Comparison of ENCODE assay signal across 23 cellular contexts in genomic region chr1:236673284-236673919, GRCh38. TPM values are rescaled to one million over a fixed set of nuclear protein-coding genes. Genes with fewer than 3 reads are reported as not detected.
DNase-seq lines count a peak whose midpoint lies in the region; ATAC-seq and TF ChIP-seq lines count a peak whose summit lies in the region.
"Had no signal": no experiment of that assay in that cellular context is flagged by ENCODE, and none has a peak within 500 bp of the region (broad histone marks: within the 10 kb centered on the region; RNA-seq: fewer than 3 reads in every experiment).

No MANE protein-coding gene starts in this region.

- no peak for TF ChIP-seq EP300 in SK-N-SH (IDR thresholded peaks at IDR 0.05; ENCODE audit: borderline replicate concordance in 1 of 2, low read depth in 1 of 2, low read length in 1 of 2)

- H3K4me3 Mint-ChIP-seq in stimulated activated effector memory CD8-positive, alpha-beta T cell treated with anti-CD3 and anti-CD28 coated beads, Interleukin-12 subunit alpha, Interleukin-12 subunit beta, amount 100 ng/mL, for 72 hours = no peak overlapping the region
- H3K4me3 Mint-ChIP-seq: activated naive CD8-positive, alpha-beta T cell; naive B cell; stimulated activated naive CD8-positive, alpha-beta T cell treated with anti-CD3 and anti-CD28 coated beads, Interleukin-15, Interleukin-2, amounts not matched to agents 100 ng/mL and 50 ng/mL, for 24 hours had no signal

- TF ChIP-seq RAD21 in SK-N-SH (IDR thresholded peaks at IDR 0.05; ENCODE audit: low read length) = no peak

- peak; percentile 58 to 89 (median 74) for ATAC-seq in psoas muscle
- ATAC-seq in HG03280 (IDR thresholded peaks at IDR 0.05; ENCODE audit: unreplicated experiment) = no peak
- no peak for ATAC-seq in body of pancreas
- ATAC-seq in stimulated activated effector memory CD8-positive, alpha-beta T cell treated with anti-CD3 and anti-CD28 coated beads, Interleukin-12 subunit alpha, Interleukin-12 subunit beta, amount 100 ng/mL, for 72 hours = no peak
- ATAC-seq: K562 had no signal

- 26% methylated on average over 5 of the region's 5 CpGs for WGBS in SK-N-SH (ENCODE audit: low lambda C conversion rate)
- 12 to 26% (median 15%) methylated on average over 5 of the region's 5 CpGs for WGBS in psoas muscle, 3 donors
- 67% methylated on average over 5 of the region's 5 CpGs for WGBS in body of pancreas, 2 donors

- no peaks in the 10 kb centered on the region for H3K27me3 ChIP-seq in SK-N-SH (ENCODE audit: insufficient read depth)
- H3K27me3 ChIP-seq in psoas muscle (ENCODE audit: insufficient read depth in 3 of 3, low read length in 2 of 3) = no peaks in the 10 kb centered on the region
- no peaks in the 10 kb centered on the region for H3K27me3 ChIP-seq in body of pancreas
- H3K27me3 ChIP-seq: hepatocyte, ovary, sigmoid colon had no signal

- no peak for TF ChIP-seq CTCF in AG10803 (conservative IDR thresholded peaks at IDR 0.05; ENCODE audit: low read length)
- no peak for TF ChIP-seq CTCF in SK-N-SH (IDR thresholded peaks at IDR 0.05)
- no peak for TF ChIP-seq CTCF in fibroblast of the aortic adventitia (IDR thresholded peaks at IDR 0.05; ENCODE audit: insufficient read depth, low read length)
- no peak for TF ChIP-seq CTCF in psoas muscle (IDR thresholded peaks at IDR 0.05)
- no peak for TF ChIP-seq CTCF in body of pancreas (IDR thresholded peaks at IDR 0.05)

- H3K27ac ChIP-seq in SK-N-SH (ENCODE audit: low read depth in 2 of 2, low read length in 1 of 2) = no peak overlapping the region
- H3K27ac ChIP-seq in psoas muscle = peak overlapping the region; percentile 56
- H3K27ac ChIP-seq in body of pancreas = no peak overlapping the region
- H3K27ac ChIP-seq: epithelial cell of prostate, hepatocyte, ovary, sigmoid colon had no signal

- no peak for TF ChIP-seq POLR2A in body of pancreas (IDR thresholded peaks at IDR 0.05)

- intact Hi-C loops in psoas muscle (cut with DNase I) (no loop called here), body of pancreas (cut with DNase I) (no loop called here)

- no peaks in the 10 kb centered on the region for H4K20me1 ChIP-seq in SK-N-SH (ENCODE audit: insufficient read depth)

- no peak overlapping the region for H3K27ac Mint-ChIP-seq in stimulated activated effector memory CD8-positive, alpha-beta T cell treated with anti-CD3 and anti-CD28 coated beads, Interleukin-12 subunit alpha, Interleukin-12 subunit beta, amount 100 ng/mL, for 72 hours
- H3K27ac Mint-ChIP-seq: activated naive CD8-positive, alpha-beta T cell; naive B cell; stimulated activated naive CD8-positive, alpha-beta T cell treated with anti-CD3 and anti-CD28 coated beads, Interleukin-15, Interleukin-2, amounts not matched to agents 100 ng/mL and 50 ng/mL, for 24 hours had no signal

- H3K9me2 ChIP-seq in SK-N-SH = no peaks in the 10 kb centered on the region

- peak overlapping the region; percentile 1; the same call in 1 of the 2 replicates for H3K4me2 ChIP-seq in SK-N-SH
- H3K4me2 ChIP-seq: hepatocyte had no signal

- no peak overlapping the region for H2AFZ ChIP-seq in SK-N-SH (ENCODE audit: low read depth)
- H2AFZ ChIP-seq: hepatocyte had no signal

- H3K4me1 Mint-ChIP-seq in stimulated activated effector memory CD8-positive, alpha-beta T cell treated with anti-CD3 and anti-CD28 coated beads, Interleukin-12 subunit alpha, Interleukin-12 subunit beta, amount 100 ng/mL, for 72 hours = no peaks in the 10 kb centered on the region
- H3K4me1 Mint-ChIP-seq: naive B cell had no signal

- no peaks in the 10 kb centered on the region for H3K36me3 ChIP-seq in SK-N-SH (replicated peaks in 1 of 2; ENCODE audit: control insufficient read depth in 1 of 2, insufficient read depth in 2 of 2, low read length in 1 of 2)
- no peaks in the 10 kb centered on the region for H3K36me3 ChIP-seq in psoas muscle (ENCODE audit: insufficient read depth in 1 of 2, low read depth in 1 of 2)
- H3K36me3 ChIP-seq in body of pancreas (replicated peaks in 1 of 2; ENCODE audit: insufficient read depth in 1 of 2, low read depth in 2 of 2) = no peaks in the 10 kb centered on the region
- H3K36me3 ChIP-seq: ovary, sigmoid colon had no signal

- H3K4me3 ChIP-seq in AG10803 (ENCODE audit: low read length) = no peak overlapping the region
- no peak overlapping the region for H3K4me3 ChIP-seq in SK-N-SH (ENCODE audit: low read depth in 2 of 2, low read length in 1 of 2)
- H3K4me3 ChIP-seq in fibroblast of the aortic adventitia (ENCODE audit: low read depth, low read length) = peak overlapping the region; percentile 15
- H3K4me3 ChIP-seq in psoas muscle = peak overlapping the region; percentile 43
- no peak overlapping the region for H3K4me3 ChIP-seq in body of pancreas
- H3K4me3 ChIP-seq: hepatocyte, K562, ovary, sigmoid colon had no signal

- no peak overlapping the region for H3K9ac ChIP-seq in SK-N-SH

- H3K4me1 ChIP-seq in SK-N-SH (ENCODE audit: control insufficient read depth in 1 of 2, insufficient read depth in 2 of 2, low read depth in 1 of 2, low read length in 1 of 2) = no peaks in the 10 kb centered on the region
- H3K4me1 ChIP-seq in psoas muscle = peaks cover 5% of the 10 kb centered on the region
- peaks cover 8% of the 10 kb centered on the region for H3K4me1 ChIP-seq in body of pancreas
- H3K4me1 ChIP-seq: sigmoid colon had no signal

- no peaks in the 10 kb centered on the region for H3K9me3 Mint-ChIP-seq in stimulated activated effector memory CD8-positive, alpha-beta T cell treated with anti-CD3 and anti-CD28 coated beads, Interleukin-12 subunit alpha, Interleukin-12 subunit beta, amount 100 ng/mL, for 72 hours
- H3K9me3 Mint-ChIP-seq: stimulated activated naive CD8-positive, alpha-beta T cell treated with anti-CD3 and anti-CD28 coated beads, Interleukin-15, Interleukin-2, amounts not matched to agents 100 ng/mL and 50 ng/mL, for 24 hours had no signal

- CTCF ChIA-PET in SK-N-SH (lab: Yijun Ruan, JAX) = interaction anchor here (0.6 kb wide), 1 partner anchor 646 kb away, joined by 3 read pairs; no protein-coding TSS in a partner anchor

- no peaks in the 10 kb centered on the region for H3F3A ChIP-seq in SK-N-SH (replicated peaks; ENCODE audit: insufficient read depth)

- DNase-seq in AG10803 (ENCODE audit: low read depth) (peak; percentile 12), SK-N-SH (no peak), fibroblast of the aortic adventitia (ENCODE audit: low read depth) (peak; percentile 72), psoas muscle (no peak), NCI-H2029 treated with DMSO at 0.1 percent for 48 hours (lab: John Stamatoyannopoulos, UW) (no peak), body of pancreas (no peak)
- DNase-seq in stimulated activated effector memory CD8-positive, alpha-beta T cell treated with anti-CD3 and anti-CD28 coated beads, Interleukin-12 subunit alpha, Interleukin-12 subunit beta, amount 100 ng/mL, for 72 hours (ENCODE audit: low spot score in 2 of 2) = no peak
- DNase-seq: activated CD4-positive, CD25-positive, alpha-beta regulatory T cell treated with anti-CD3 and anti-CD28 coated beads, Interleukin-2, amount 50 U/mL, for 72 hours; activated CD8-positive, alpha-beta memory T cell treated with anti-CD3 and anti-CD28 coated beads for 24 hours; DMS53; naive B cell; NCI-H2081; NCI-H510A treated with DMSO at 0.1 percent for 48 hours; ovary; sigmoid colon; stimulated activated CD4-positive, alpha-beta T cell treated with anti-CD3 and anti-CD28 coated beads, Interleukin-1b, Interleukin-23, amount 100 ng/mL, for 48 hours had no signal

- H3K9me3 ChIP-seq in SK-N-SH (no peaks in the 10 kb centered on the region), psoas muscle (no peaks in the 10 kb centered on the region), body of pancreas (no peaks in the 10 kb centered on the region)
- H3K9me3 ChIP-seq: ovary, sigmoid colon had no signal

- H3K36me3 Mint-ChIP-seq in stimulated activated effector memory CD8-positive, alpha-beta T cell treated with anti-CD3 and anti-CD28 coated beads, Interleukin-12 subunit alpha, Interleukin-12 subunit beta, amount 100 ng/mL, for 72 hours = no peaks in the 10 kb centered on the region
- H3K36me3 Mint-ChIP-seq: activated naive CD8-positive, alpha-beta T cell; naive B cell had no signal

- POLR2A ChIA-PET in SK-N-SH (lab: Yijun Ruan, JAX) = no interaction called here

- no peaks in the 10 kb centered on the region for H3K79me2 ChIP-seq in SK-N-SH (ENCODE audit: insufficient read depth)
- H3K79me2 ChIP-seq: hepatocyte had no signal

TF ChIP-seq in SK-N-SH, 30 proteins besides CTCF, POLR2A, EP300 and RAD21 (continues in another document):
- TF ChIP-seq ELF1 (IDR thresholded peaks at IDR 0.05) (no peak), FOXM1 (IDR thresholded peaks at IDR 0.05; ENCODE audit: low read depth) (no peak), ZBTB33 (IDR thresholded peaks at IDR 0.05; ENCODE audit: borderline replicate concordance, low read depth) (no peak), MEF2A (IDR thresholded peaks at IDR 0.05; ENCODE audit: borderline replicate concordance, low read depth) (no peak), NRF1 (IDR thresholded peaks at IDR 0.05; ENCODE audit: low read depth, low read length) (no peak), TAF1 (IDR thresholded peaks at IDR 0.05; ENCODE audit: borderline replicate concordance, low read depth, low read length) (no peak), RXRA (IDR thresholded peaks at IDR 0.05; ENCODE audit: borderline replicate concordance, low read depth) (no peak), RFX5 (IDR thresholded peaks at IDR 0.05; ENCODE audit: low read length) (no peak), TCF12 (IDR thresholded peaks at IDR 0.05) (no peak), CHD2 (IDR thresholded peaks at IDR 0.05; ENCODE audit: low read length, partially characterized antibody) (no peak)

RNA-seq across cellular contexts. Expression of gene ACTN2, which starts 12.9 kb away (rescaled TPM):
- polyA plus RNA-seq in SK-N-SH (2012; rRNA removed) = 0.10 and 0.15 TPM in 2 replicates
- polyA plus RNA-seq in SK-N-SH (2012; cell fraction: cytosol; rRNA removed) = 0.03 TPM in 2 replicates
- polyA plus RNA-seq in SK-N-SH (2012; cell fraction: nucleus; rRNA removed) = 0.76 TPM in 2 replicates
- 0.16 and 0.18 TPM in 2 replicates for total RNA-seq in fibroblast of the aortic adventitia (ENCODE audit: low replicate concordance)
- 1,000 to 10,000 TPM; 2,645 to 4,645 (median 3,147) TPM for total RNA-seq in psoas muscle
- 1,000 to 10,000 TPM in 1 of 3 donors, 100 to 1,000 TPM in 2; 792 to 1,560 (median 952) TPM for polyA plus RNA-seq in psoas muscle
- 1 to 10 TPM; 3.0 to 3.1 TPM for total RNA-seq in body of pancreas
- polyA plus RNA-seq: AG04450 had no signal

Comparison
In these comparisons a context has a peak if more than half of its experiments do, and no peak if none do; other contexts are left out.
1. DNase-seq: peak in AG10803 (single experiment) and fibroblast of the aortic adventitia (single experiment); none in SK-N-SH (single experiment), psoas muscle (0 of 2), NCI-H2029 treated with DMSO at 0.1 percent for 48 hours (single experiment), body of pancreas (0 of 4) and stimulated activated effector memory CD8-positive, alpha-beta T cell treated with anti-CD3 and anti-CD28 coated beads, Interleukin-12 subunit alpha, Interleukin-12 subunit beta, amount 100 ng/mL, for 72 hours (0 of 2).
2. H3K4me3 ChIP-seq: peak in fibroblast of the aortic adventitia (single experiment) and psoas muscle (single experiment); none in AG10803 (single experiment), SK-N-SH (0 of 2) and body of pancreas (0 of 2).
3. ATAC-seq: peak in psoas muscle (4 of 4); none in HG03280 (single experiment), body of pancreas (single experiment) and stimulated activated effector memory CD8-positive, alpha-beta T cell treated with anti-CD3 and anti-CD28 coated beads, Interleukin-12 subunit alpha, Interleukin-12 subunit beta, amount 100 ng/mL, for 72 hours (single experiment).
4. RNA of gene ACTN2, which starts 12.9 kb away (total RNA-seq): 2,645 to 4,645 TPM in psoas muscle; 3.0 to 3.1 TPM in body of pancreas and 0.16 to 0.18 TPM in fibroblast of the aortic adventitia; every median in the first group is over 100 times any median in the second.